ENCODE assay signal across 26 cellular contexts in the genomic region with DNA sequence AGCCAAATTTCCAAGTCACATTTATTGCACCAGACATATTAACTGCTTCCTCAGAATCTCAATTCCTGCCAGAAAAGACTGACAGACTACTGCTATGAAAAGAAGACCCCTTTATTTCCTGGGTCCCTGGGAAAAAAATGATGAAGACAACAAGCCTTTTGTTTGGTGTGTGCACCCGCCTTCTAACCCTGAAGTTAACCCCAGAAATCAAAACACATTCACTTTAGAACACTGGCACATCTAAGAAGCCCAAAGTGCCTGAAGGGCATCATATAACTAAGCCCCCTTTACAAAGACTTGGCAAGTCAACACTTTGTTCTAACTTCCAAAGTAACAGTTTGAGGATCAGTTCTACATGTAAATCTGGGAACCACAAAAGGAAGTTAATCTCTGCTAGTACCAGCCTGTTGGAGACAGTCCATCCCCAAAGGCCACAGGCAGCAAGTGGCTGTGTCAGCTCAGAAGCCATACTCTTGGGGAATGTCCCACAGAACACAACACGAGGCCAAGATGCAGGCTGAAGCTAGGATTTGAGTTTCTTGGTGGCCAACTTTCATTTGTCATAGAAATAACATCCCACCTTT. TPM values are rescaled to one million over a fixed set of nuclear protein-coding genes. Genes with fewer than 3 reads are reported as not detected.
A peak's percentile ranks its signal among the peaks of the same experiment; 100 is the strongest.
DNase-seq lines count a peak whose midpoint lies in the region; ATAC-seq, FAIRE-seq and TF ChIP-seq lines count a peak whose summit lies in the region.
"Had no signal": no experiment of that assay in that cellular context is flagged by ENCODE, and none has a peak within 500 bp of the region (broad histone marks: within the 10 kb centered on the region; RNA-seq: fewer than 3 reads in every experiment).

No MANE protein-coding gene starts in this region.

- no peak overlapping the region for H2BK20ac ChIP-seq in H1 (ENCODE audit: low read length)

- no peak overlapping the region for H3K18ac ChIP-seq in H1 (ENCODE audit: extremely low read depth, low read length)

- H2AFZ ChIP-seq in H1 (ENCODE audit: low read length) = peak overlapping the region; percentile 26; the same call in 1 of the 2 replicates
- no peak overlapping the region for H2AFZ ChIP-seq in HepG2 (ENCODE audit: low read length)
- H2AFZ ChIP-seq in smooth muscle cell (ENCODE audit: low read depth) = peak overlapping the region; percentile 81

- H4K5ac ChIP-seq in H1 (ENCODE audit: insufficient read length, low read depth, low read length) = no peak overlapping the region

- no peak overlapping the region for H3K27ac ChIP-seq in H1 (ENCODE audit: low read depth, low read length)
- no peak overlapping the region for H3K27ac ChIP-seq in HepG2 (ENCODE audit: extremely low read length, insufficient read depth, low read length)
- no peak overlapping the region for H3K27ac ChIP-seq in smooth muscle cell (ENCODE audit: low read depth)
- H3K27ac ChIP-seq: C4-2B, testis had no signal

- no peak overlapping the region for H3K23ac ChIP-seq in H1 (ENCODE audit: insufficient read length)

- TF ChIP-seq RAD21 in H1 (IDR thresholded peaks at IDR 0.05 in 1 of 2, conservative IDR thresholded peaks at IDR 0.05 in 1 of 2; ENCODE audit: low read depth in 2 of 2, low read length in 2 of 2) (no peak), HepG2 (CRISPR knock-in tag; IDR thresholded peaks at IDR 0.05) (no peak)

- TF ChIP-seq EP300 in H1 (IDR thresholded peaks at IDR 0.05; ENCODE audit: borderline replicate concordance in 1 of 2, low read depth in 2 of 2, low read length in 2 of 2) (no peak), HepG2 (IDR thresholded peaks at IDR 0.05; ENCODE audit: low read depth in 2 of 2, low read length in 2 of 2) (no peak), HepG2 (CRISPR knock-in tag; IDR thresholded peaks at IDR 0.05; ENCODE audit: borderline replicate concordance) (no peak)

- no peak overlapping the region for H2AK5ac ChIP-seq in H1 (ENCODE audit: low read depth, low read length)

- no peak overlapping the region for H2BK5ac ChIP-seq in H1 (ENCODE audit: low read depth, low read length)

- 83% methylated on average over 2 of the region's 2 CpGs; no CpG with 5 or more reads in 1 of the 2 experiments for WGBS in H1 (ENCODE audit: extremely low coverage in 1 of 2, insufficient coverage in 1 of 2, insufficient read length in 1 of 2, insufficient replicate concordance in 2 of 2, low coverage in 1 of 2, low lambda C conversion rate in 2 of 2, missing lambda C conversion rate in 1 of 2), 2 experiments
- 7% methylated on average over 1 of the region's 2 CpGs for WGBS in HepG2 (ENCODE audit: low lambda C conversion rate)
- 84% methylated on average over 2 of the region's 2 CpGs for WGBS in smooth muscle cell (ENCODE audit: low lambda C conversion rate)

- H3F3A ChIP-seq in smooth muscle cell (ENCODE audit: low read depth) = no peaks in the 10 kb centered on the region

- POLR2A ChIA-PET in H1 (lab: Charles Lee; ENCODE audit: partially characterized antibody) = interaction anchor here (1.5 kb wide), 1 partner anchor 15 kb away, joined by 5 read pairs; no protein-coding TSS in a partner anchor
- POLR2A ChIA-PET in HepG2 (lab: Yijun Ruan, JAX) = no interaction called here

- no peaks in the 10 kb centered on the region for H3K79me1 ChIP-seq in H1 (ENCODE audit: low read depth, low read length)

- TF ChIP-seq CTCF in H1 (IDR thresholded peaks at IDR 0.05; ENCODE audit: control extremely low read depth in 1 of 3, insufficient read depth in 1 of 3, low read depth in 1 of 3, low read length in 3 of 3) = no peak
- no peak for TF ChIP-seq CTCF in HepG2 (CRISPR knock-in tag; IDR thresholded peaks at IDR 0.05)
- TF ChIP-seq CTCF in smooth muscle cell (IDR thresholded peaks at IDR 0.05; ENCODE audit: borderline replicate concordance, insufficient read depth, poor library complexity, severe bottlenecking) = no peak

- H2BK120ac ChIP-seq in H1 (replicated peaks; ENCODE audit: low read depth, low read length) = no peak overlapping the region

- H3K23me2 ChIP-seq in H1 (ENCODE audit: low read depth, low read length) = no peaks in the 10 kb centered on the region

- H3K4me3 ChIP-seq in H1 (ENCODE audit: extremely low read depth in 1 of 4, insufficient read depth in 2 of 4, low read depth in 3 of 4, low read length in 4 of 4) = no peak overlapping the region
- no peak overlapping the region for H3K4me3 ChIP-seq in HepG2 (replicated peaks in 1 of 3; ENCODE audit: insufficient read depth in 1 of 3, low read depth in 2 of 3, low read length in 3 of 3)
- H3K4me3 ChIP-seq in smooth muscle cell = no peak overlapping the region
- H3K4me3 ChIP-seq: testis, uterus had no signal

- H3K27me3 ChIP-seq in H1 (replicated peaks in 1 of 4; ENCODE audit: control insufficient read depth in 3 of 4, extremely low read depth in 1 of 4, insufficient read depth in 3 of 4, low read length in 3 of 4) (no peaks in the 10 kb centered on the region), HepG2 (ENCODE audit: control insufficient read depth in 1 of 2, insufficient read depth in 2 of 2, low read length in 2 of 2) (0 out of 5 replicates have a peak, but pooled peaks cover 0 to 6% of the 10 kb centered on the region in 2 experiments), smooth muscle cell (ENCODE audit: low read depth) (no peaks in the 10 kb centered on the region)
- H3K27me3 ChIP-seq: testis, uterus had no signal

- ATAC-seq in HepG2 = peak; percentile 73
- no peak for ATAC-seq in GM21737 (IDR thresholded peaks at IDR 0.05; ENCODE audit: unreplicated experiment)
- ATAC-seq: activated CD4-positive, CD25-positive, alpha-beta regulatory T cell treated with anti-CD3 and anti-CD28 coated beads, Interleukin-2, amount 50 U/mL, for 24 hours; activated CD8-positive, alpha-beta T cell treated with anti-CD3 and anti-CD28 coated beads for 36 hours had no signal

- H4K20me1 ChIP-seq in H1 (replicated peaks in 1 of 2; ENCODE audit: control insufficient read depth in 1 of 2, insufficient read depth in 2 of 2, low read length in 2 of 2) = no peaks in the 10 kb centered on the region
- no peaks in the 10 kb centered on the region for H4K20me1 ChIP-seq in HepG2 (ENCODE audit: insufficient read depth, low read length)
- H4K20me1 ChIP-seq in smooth muscle cell (ENCODE audit: low read depth) = no peaks in the 10 kb centered on the region

- FAIRE-seq in H1 (lab: Jason Lieb, UNC) (no peak), HepG2 (lab: Jason Lieb, UNC) (no peak)
- FAIRE-seq: kidney had no signal

- H3K9me3 ChIP-seq in H1 (ENCODE audit: insufficient read depth in 2 of 2, low read depth in 1 of 2, low read length in 1 of 2) (no peaks in the 10 kb centered on the region), HepG2 (ENCODE audit: low read length) (no peaks in the 10 kb centered on the region), smooth muscle cell (replicated peaks; ENCODE audit: low read depth) (no peaks in the 10 kb centered on the region)
- H3K9me3 ChIP-seq: testis, uterus had no signal

- BruUV-seq in HepG2 (replicated peaks; lab: Mats Ljungman, UMichigan) = no TSS peak

- H3K4me1 ChIP-seq in H1 (replicated peaks in 1 of 4; ENCODE audit: control insufficient read depth in 3 of 4, insufficient read depth in 4 of 4, low read length in 3 of 4) (no peaks in the 10 kb centered on the region), HepG2 (ENCODE audit: insufficient read depth, low read length) (peaks cover 26% of the 10 kb centered on the region), smooth muscle cell (ENCODE audit: low read depth) (no peaks in the 10 kb centered on the region)
- H3K4me1 ChIP-seq: testis, uterus had no signal

- H4K91ac ChIP-seq in H1 (replicated peaks; ENCODE audit: insufficient read length, low read length) = no peak overlapping the region

- TF ChIP-seq POLR2A in H1 (IDR thresholded peaks at IDR 0.05; ENCODE audit: control extremely low read depth in 1 of 2, low read depth in 2 of 2, low read length in 2 of 2) (no peak), HepG2 (IDR thresholded peaks at IDR 0.05; ENCODE audit: insufficient read depth in 1 of 2, low read depth in 2 of 2, low read length in 2 of 2) (no peak)

- H3K56ac ChIP-seq in H1 (replicated peaks; ENCODE audit: insufficient read length, low read depth, low read length) = no peak overlapping the region

- no peak overlapping the region for H3K4ac ChIP-seq in H1 (replicated peaks; ENCODE audit: insufficient read length, low read depth, low read length)

- H3K14ac ChIP-seq in H1 (ENCODE audit: insufficient read length) = no peak overlapping the region

- intact Hi-C loops in HepG2 (cut with micrococcal nuclease; ENCODE audit: unreplicated experiment) = no loop called here

- H3K36me3 ChIP-seq in H1 (ENCODE audit: control insufficient read depth in 2 of 4, insufficient read depth in 4 of 4, low read length in 3 of 4) = no peaks in the 10 kb centered on the region
- no peaks in the 10 kb centered on the region for H3K36me3 ChIP-seq in HepG2 (replicated peaks in 1 of 2; ENCODE audit: control insufficient read depth in 1 of 2, insufficient read depth in 2 of 2, low read length in 2 of 2)
- H3K36me3 ChIP-seq in smooth muscle cell (ENCODE audit: low read depth) = no peaks in the 10 kb centered on the region
- H3K36me3 ChIP-seq: uterus had no signal

- in situ Hi-C loops in HepG2 (cut with HindIII; ENCODE audit: extremely low pct_ligation_motif_present, low pct_unique_long_range_greater_than_20kb) = no loop called here

- H3K4me2 ChIP-seq in H1 (ENCODE audit: insufficient read depth in 1 of 2, low read depth in 2 of 2, low read length in 2 of 2) = no peak overlapping the region
- H3K4me2 ChIP-seq in HepG2 (ENCODE audit: low read depth, low read length) = peak overlapping the region; percentile 53
- H3K4me2 ChIP-seq in smooth muscle cell = no peak overlapping the region

- no peak overlapping the region for H2BK12ac ChIP-seq in H1 (ENCODE audit: low read depth, low read length)

- H3K79me2 ChIP-seq in H1 (ENCODE audit: control insufficient read depth in 1 of 2, insufficient read depth in 2 of 2, low read length in 2 of 2) = no peaks in the 10 kb centered on the region
- no peaks in the 10 kb centered on the region for H3K79me2 ChIP-seq in HepG2 (ENCODE audit: insufficient read depth, low read length)
- H3K79me2 ChIP-seq in smooth muscle cell (ENCODE audit: low read depth) = no peaks in the 10 kb centered on the region

- DNase-seq in RPMI7951 (ENCODE audit: low read depth) = peak; percentile 48
- no peak for DNase-seq in H1 (ENCODE audit: low read depth in 1 of 2, low spot score in 2 of 2)
- no peak for DNase-seq in HepG2 (ENCODE audit: low spot score)
- DNase-seq in smooth muscle cell (lab: John Stamatoyannopoulos, UW; ENCODE audit: unreplicated experiment) = no peak
- no peak for DNase-seq in NCI-H510A treated with DMSO at 0.1 percent for 48 hours (lab: John Stamatoyannopoulos, UW)
- no peak for DNase-seq in stimulated activated CD4-positive, alpha-beta T cell treated with anti-CD3 and anti-CD28 coated beads, Interleukin-4, amount 100 ng/mL, for 24 hours
- DNase-seq: activated CD8-positive, alpha-beta T cell treated with anti-CD3 and anti-CD28 coated beads for 36 hours; activated gamma-delta T cell; Calu3; effector CD8-positive, alpha-beta T cell; IMR-90; kidney; mammary epithelial cell; naive B cell; NCI-H1092 treated with DMSO at 0.1 percent for 48 hours; NCI-H2029; NCI-H2227 treated with DMSO at 0.1 percent for 48 hours; NCI-H748 treated with DMSO at 0.1 percent for 48 hours; stimulated activated CD4-positive, alpha-beta T cell treated with anti-CD3 and anti-CD28 coated beads, Interleukin-4, amount 100 ng/mL, for 4 hours; stimulated activated naive CD4-positive, alpha-beta T cell; SW 1271; testis; uterus had no signal

- H3K9ac ChIP-seq in H1 (replicated peaks in 1 of 4; ENCODE audit: extremely low read depth in 1 of 4, low read depth in 3 of 4, low read length in 3 of 4) (no peak overlapping the region), HepG2 (ENCODE audit: insufficient read depth, low read depth, low read length) (no peak overlapping the region), smooth muscle cell (ENCODE audit: low read depth) (no peak overlapping the region)

- CTCF ChIA-PET in H1 (lab: Charles Lee; ENCODE audit: partially characterized antibody) (interaction anchor here (0.6 to 1.2 kb wide), 2 partner anchors 53 to 1134 kb away, joined by 3 read pairs; no protein-coding TSS in a partner anchor), HepG2 (lab: Yijun Ruan, JAX; ENCODE audit: low intra/inter-chr PET ratio, low total read pairs) (no interaction called here)

- H4K8ac ChIP-seq in H1 (ENCODE audit: extremely low read depth, insufficient read depth, low read length) = no peak overlapping the region

- H2BK15ac ChIP-seq in H1 (ENCODE audit: low read length) = no peak overlapping the region; the same call in 1 of the 2 replicates

RNA-seq across cellular contexts. Expression of a gene that starts 16.3 kb away (rescaled TPM):
- total RNA-seq in RPMI7951 (2014; rRNA removed; shearing (Covaris generic)) = 85.4 and 125 TPM in 2 replicates
- 233 and 250 TPM in 2 replicates for total RNA-seq in H1 (2021; fragmentation: NEBNext Ultra II Directional; extraction: Animal tissue kit (Norgen Biotek cat#: 25700))
- polyA plus RNA-seq in H1 (2011; rRNA removed) (162 and 342 TPM in 2 replicates), HepG2 (2011; rRNA removed) (65.8 and 93.6 TPM in 2 replicates), smooth muscle cell (250 and 271 TPM in 2 replicates)
- 243 TPM for polyA plus RNA-seq in H1 (2011; cell fraction: cytosol; rRNA removed)
- 62.7 TPM for polyA plus RNA-seq in H1 (2011; cell fraction: nucleus; rRNA removed)
- polyA plus RNA-seq in H1 (2012, experiment 1 of 2) = 208 to 470 TPM (median 231 TPM) in 4 replicates
- polyA plus RNA-seq in H1 (2012, experiment 2 of 2) = 68.4 TPM
- polyA plus RNA-seq in H1 (2013, experiment 1 of 2) = 292 TPM
- polyA plus RNA-seq in H1 (2013, experiment 2 of 2) = 344 TPM
- polyA minus RNA-seq in H1 (2011; rRNA and poly(A)+ RNA removed) = 130 and 165 TPM in 2 replicates
- polyA minus RNA-seq in H1 (2011; cell fraction: cytosol; rRNA and poly(A)+ RNA removed) = 96.7 TPM
- 53.9 TPM for polyA minus RNA-seq in H1 (2011; cell fraction: nucleus; rRNA and poly(A)+ RNA removed)
- total RNA-seq in HepG2 (2016; rRNA removed; fragmentation: Illumina TruSeq; extraction: Trizol) (61.6 and 84.3 TPM in 2 replicates), smooth muscle cell (89.2 and 108 TPM in 2 replicates)
- 17.6 and 23.7 TPM in 2 replicates for total RNA-seq in HepG2 (2016; cell fraction: cytosol; rRNA removed; fragmentation: Illumina TruSeq; extraction: Trizol; ENCODE audit: low read depth)
- 60.7 and 84.6 TPM in 2 replicates for total RNA-seq in HepG2 (2016; cell fraction: insoluble cytoplasmic fraction; rRNA removed; fragmentation: Illumina TruSeq; extraction: Trizol)
- total RNA-seq in HepG2 (2016; cell fraction: membrane; rRNA removed; fragmentation: Illumina TruSeq; extraction: Trizol) = 41.4 and 48.2 TPM in 2 replicates
- 107 and 136 TPM in 2 replicates for total RNA-seq in HepG2 (2016; cell fraction: nucleus; rRNA removed; fragmentation: Illumina TruSeq; extraction: Trizol)
- polyA plus RNA-seq in HepG2 (2011; cell fraction: cytosol; rRNA removed) = 60.4 and 102 TPM in 2 replicates
- polyA plus RNA-seq in HepG2 (2011; cell fraction: nucleus; rRNA removed) = 27.5 and 41.2 TPM in 2 replicates
- polyA plus RNA-seq in HepG2 (2012) = 108 TPM in 2 replicates
- 33.3 and 33.4 TPM in 2 replicates for polyA plus RNA-seq in HepG2 (2016; cell fraction: cytosol; fragmentation: Illumina TruSeq; extraction: Trizol; ENCODE audit: low read depth)
- polyA plus RNA-seq in HepG2 (2016; cell fraction: insoluble cytoplasmic fraction; fragmentation: Illumina TruSeq; extraction: Trizol; ENCODE audit: low read depth) = 90.6 and 101 TPM in 2 replicates
- polyA plus RNA-seq in HepG2 (2016; cell fraction: membrane; fragmentation: Illumina TruSeq; extraction: Trizol; ENCODE audit: low read depth) = 46.3 and 50.2 TPM in 2 replicates
- polyA plus RNA-seq in HepG2 (2016; cell fraction: nucleus; fragmentation: Illumina TruSeq; extraction: Trizol; ENCODE audit: insufficient read depth, low read depth) = 276 and 302 TPM in 2 replicates
- 36.0 and 221 TPM in 2 replicates for polyA minus RNA-seq in HepG2 (2011; rRNA and poly(A)+ RNA removed; ENCODE audit: low replicate concordance)
- 33.3 and 35.0 TPM in 2 replicates for polyA minus RNA-seq in HepG2 (2011; cell fraction: cytosol; rRNA and poly(A)+ RNA removed)
- polyA minus RNA-seq in HepG2 (2011; cell fraction: nucleus; rRNA and poly(A)+ RNA removed) = 20.1 and 20.8 TPM in 2 replicates
